20 cellular contexts compared by ENCODE assay signal in the genomic region with DNA sequence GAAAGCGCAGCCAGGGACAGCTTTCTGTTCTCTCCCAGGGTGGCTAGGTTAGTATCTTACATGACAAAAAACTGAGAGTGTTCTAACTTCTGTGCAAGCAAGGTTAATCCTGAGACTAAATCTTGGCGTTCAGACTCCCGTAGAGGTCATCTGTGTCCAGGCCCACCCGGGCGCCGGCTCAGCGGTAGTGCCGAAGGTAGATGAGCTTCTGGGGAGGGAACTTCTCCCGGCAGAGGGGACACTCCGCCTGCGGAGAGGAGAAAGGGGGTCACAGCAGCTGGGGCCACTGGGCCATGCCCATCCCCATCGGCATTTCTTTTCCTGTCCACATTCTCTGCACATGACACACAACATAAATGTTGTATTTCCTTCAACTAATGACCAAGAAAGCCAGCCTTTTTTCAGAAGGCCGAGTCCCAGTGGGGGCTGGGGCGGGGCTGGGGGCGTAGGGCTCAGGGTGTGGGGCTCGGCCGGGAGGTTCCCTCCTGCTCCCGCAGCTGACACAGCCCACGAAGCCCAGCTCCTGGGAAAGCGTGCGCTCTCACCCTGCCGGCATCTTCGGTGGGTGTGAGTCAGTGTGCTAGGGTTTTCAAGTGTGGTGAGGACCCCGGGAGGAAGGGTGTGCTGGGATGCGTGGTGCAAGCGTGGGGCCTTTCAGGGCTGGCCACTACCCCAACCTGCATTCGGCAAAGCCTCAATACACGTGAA. TPM values are rescaled to one million over a fixed set of nuclear protein-coding genes. Genes with fewer than 3 reads are reported as not detected.
A peak's percentile ranks its signal among the peaks of the same experiment; 100 is the strongest.
DNase-seq lines count a peak whose midpoint lies in the region; FAIRE-seq and TF ChIP-seq lines count a peak whose summit lies in the region.
"Had no signal": no experiment of that assay in that cellular context is flagged by ENCODE, and none has a peak within 500 bp of the region (broad histone marks: within the 10 kb centered on the region; RNA-seq: fewer than 3 reads in every experiment).

No MANE protein-coding gene starts in this region.

- H2AFZ ChIP-seq in ACC112 (ENCODE audit: low read length, unreplicated experiment), result no peak overlapping the region
- H2AFZ ChIP-seq: parathyroid adenoma had no signal

- H3K4me1 ChIP-seq in ACC112 (ENCODE audit: control insufficient read depth, insufficient read depth, low read length, unreplicated experiment) (peaks cover 9% of the 10 kb centered on the region), adipocyte (ENCODE audit: control insufficient read depth, insufficient read depth, low read length) (no peaks in the 10 kb centered on the region), kidney (ENCODE audit: control insufficient read depth in 1 of 2, insufficient read depth in 1 of 2, low read depth in 1 of 2, low read length in 2 of 2) (peaks cover 0 to 2% of the 10 kb centered on the region in 2 donors)
- H3K4me1 ChIP-seq: colonic mucosa, foreskin keratinocyte, parathyroid adenoma, Peyer's patch had no signal

- no peak for DNase-seq in adipocyte (ENCODE audit: low read depth)
- peak; percentile 73 for DNase-seq in kidney
- no peak for DNase-seq in ACHN
- no peak for DNase-seq in head of caudate nucleus
- no peak for DNase-seq in GM03348 (ENCODE audit: low spot score)
- DNase-seq in RPMI8226, result no peak
- DNase-seq: activated gamma-delta T cell, aorta, colonic mucosa, foreskin keratinocyte, GDM1, NCI-H1436 treated with DMSO at 0.1 percent for 48 hours, NCI-H774, Peyer's patch had no signal

- peak; percentile 14 for TF ChIP-seq POLR2A in GM18526 (IDR thresholded peaks at IDR 0.05; ENCODE audit: extremely low read depth, insufficient read length)

- FAIRE-seq in kidney (lab: Jason Lieb, UNC), result no peak
- FAIRE-seq: GM12892 had no signal

- no peaks in the 10 kb centered on the region for H3K9me3 ChIP-seq in adipocyte (ENCODE audit: control insufficient read depth, low read length)
- H3K9me3 ChIP-seq in kidney (ENCODE audit: control insufficient read depth in 1 of 2, low read length in 2 of 2), result no peaks in the 10 kb centered on the region
- H3K9me3 ChIP-seq: colonic mucosa, Peyer's patch, thoracic aorta had no signal

- H3K79me2 ChIP-seq in ACC112 (ENCODE audit: control insufficient read depth, insufficient read depth, low read length, unreplicated experiment), result no peaks in the 10 kb centered on the region
- H3K79me2 ChIP-seq: parathyroid adenoma had no signal

- no peak overlapping the region for H3K4me3 ChIP-seq in ACC112 (ENCODE audit: low read depth, low read length)
- H3K4me3 ChIP-seq in adipocyte (ENCODE audit: low read length), result no peak overlapping the region
- H3K4me3 ChIP-seq in kidney (ENCODE audit: low read length in 2 of 2), result no peak overlapping the region
- H3K4me3 ChIP-seq: colonic mucosa, Peyer's patch, skin epidermis, thoracic aorta had no signal

- in situ Hi-C loops in ACHN (cut with HindIII; ENCODE audit: low pct_ligation_motif_present, low pct_unique_long_range_greater_than_20kb, low sequenced_read_pairs), result loop anchor here (25.0 kb wide), 1 partner anchor 107 kb away; no protein-coding TSS in a partner anchor

- TF ChIP-seq CTCF in kidney (IDR thresholded peaks at IDR 0.05; ENCODE audit: borderline replicate concordance, extremely low read depth, insufficient read depth), result no peak

- intact Hi-C loops in kidney (cut with DNase I) (no loop called here), head of caudate nucleus (cut with DNase I) (no loop called here)

- H3K27me3 ChIP-seq in ACC112 (ENCODE audit: insufficient read depth, low read length) (no peaks in the 10 kb centered on the region), adipocyte (replicated peaks; ENCODE audit: control insufficient read depth, insufficient read depth, low read length) (no peaks in the 10 kb centered on the region)
- H3K27me3 ChIP-seq: colonic mucosa, foreskin keratinocyte, Peyer's patch had no signal

- H3K9ac ChIP-seq in adipocyte (ENCODE audit: low read length) (peak overlapping the region; percentile 36), kidney (ENCODE audit: low read length in 2 of 2) (peak overlapping the region in 1 of 2 donors; percentile 19)
- H3K9ac ChIP-seq: parathyroid adenoma had no signal

- H3K36me3 ChIP-seq in ACC112 (ENCODE audit: insufficient read depth, low read length) (peaks cover 13% of the 10 kb centered on the region; the same call in 1 of the 2 replicates), adipocyte (ENCODE audit: control insufficient read depth, insufficient read depth, low read length, severe bottlenecking) (peaks cover 74% of the 10 kb centered on the region), kidney (ENCODE audit: control insufficient read depth in 1 of 2, insufficient read depth in 2 of 2, low read length in 2 of 2) (peaks cover 18 to 34% of the 10 kb centered on the region in 2 donors)

- H3K27ac ChIP-seq in ACC112 (ENCODE audit: low read depth, low read length) (peak overlapping the region; percentile 53), kidney (ENCODE audit: low read depth in 2 of 2, low read length in 2 of 2) (peak overlapping the region; percentile 51 to 59)
- H3K27ac ChIP-seq: colonic mucosa, foreskin keratinocyte, parathyroid adenoma, Peyer's patch, thoracic aorta had no signal

RNA-seq across cellular contexts. Expression of a gene that starts 6.6 kb away (rescaled TPM):
- total RNA-seq in kidney, result 25.6 TPM
- 26.8 TPM for polyA plus RNA-seq in kidney (ENCODE audit: insufficient read depth, low read depth, low replicate concordance)

RNA-seq across cellular contexts. Expression of a gene that starts 14.1 kb away (rescaled TPM):
- 162 TPM for total RNA-seq in kidney
- polyA plus RNA-seq in kidney (ENCODE audit: insufficient read depth, low read depth, low replicate concordance), result 158 TPM

RNA-seq across cellular contexts. Expression of a gene that starts 14.4 kb away (rescaled TPM):
- total RNA-seq in kidney, result 24.7 TPM
- polyA plus RNA-seq in kidney (ENCODE audit: insufficient read depth, low read depth, low replicate concordance), result 9.0 TPM
